ENCODE assay signal across 12 cellular contexts in the genomic region with DNA sequence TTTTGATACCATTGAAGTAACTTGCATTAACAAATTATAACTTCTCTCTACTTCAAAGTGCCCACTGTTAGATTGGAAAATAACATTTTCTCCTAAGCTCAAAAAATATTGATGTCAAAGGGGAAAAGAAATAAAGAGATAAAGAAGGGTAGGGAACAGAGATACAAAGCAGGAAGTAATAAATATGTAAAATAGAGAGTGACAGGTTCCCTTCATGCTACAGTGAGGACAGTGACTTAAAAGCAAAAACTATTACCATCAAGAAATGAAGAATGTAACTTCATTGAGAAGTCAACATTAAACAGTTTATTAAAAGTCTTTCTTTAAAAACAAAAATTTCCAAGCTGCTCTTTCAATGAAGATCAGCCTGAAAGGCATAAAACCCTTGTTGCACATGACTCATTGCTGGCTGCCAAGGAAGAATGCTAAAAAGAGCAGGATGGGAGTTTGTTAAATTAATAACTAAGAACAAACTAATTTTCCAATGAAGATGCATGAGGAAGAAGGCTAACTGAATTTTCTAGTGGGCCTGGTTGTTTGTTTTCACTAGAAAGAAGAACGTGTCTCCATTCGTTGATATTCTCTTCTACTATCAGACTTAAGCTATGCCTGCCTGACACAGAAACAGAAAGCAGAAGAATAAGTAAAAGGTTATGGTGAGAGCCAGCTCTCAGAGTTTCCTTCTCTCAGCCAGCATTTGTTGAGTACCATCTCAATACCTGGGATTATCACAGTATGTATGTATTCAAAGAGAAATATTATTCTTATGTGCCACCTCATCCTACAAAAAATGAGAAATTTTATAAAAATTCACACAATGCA.
DNase-seq lines count a peak whose midpoint lies in the region; ATAC-seq and TF ChIP-seq lines count a peak whose summit lies in the region.
"Had no signal": no experiment of that assay in that cellular context is flagged by ENCODE, and none has a peak within 500 bp of the region (broad histone marks: within the 10 kb centered on the region; RNA-seq: fewer than 3 reads in every experiment).

No MANE protein-coding gene starts in this region.

- DNase-seq in foreskin keratinocyte = no peak
- no peak for DNase-seq in NCI-H1105 (lab: John Stamatoyannopoulos, UW)
- DNase-seq in NCI-H187 (lab: John Stamatoyannopoulos, UW) = no peak
- DNase-seq in esophagus squamous epithelium (lab: John Stamatoyannopoulos, UW) = no peak
- DNase-seq: activated naive CD8-positive, alpha-beta T cell treated with anti-CD3 and anti-CD28 coated beads, Interleukin-2, amount 10 ng/mL, durations not matched to agents 7 days and 5 days; NCI-H774; WERI-Rb-1 had no signal

- H3K36me3 ChIP-seq in esophagus squamous epithelium = no peaks in the 10 kb centered on the region
- H3K36me3 ChIP-seq: WERI-Rb-1 had no signal

- no peak for TF ChIP-seq POLR2A in esophagus squamous epithelium (IDR thresholded peaks at IDR 0.05)

- no peak overlapping the region for H3K27ac ChIP-seq in foreskin keratinocyte
- no peak overlapping the region for H3K27ac ChIP-seq in esophagus squamous epithelium
- H3K27ac ChIP-seq: WERI-Rb-1 had no signal

- H3K4me3 ChIP-seq in esophagus squamous epithelium = no peak overlapping the region

- intact Hi-C loops in esophagus squamous epithelium (cut with DNase I) = no loop called here

- H3K4me1 ChIP-seq in foreskin keratinocyte (peaks cover 11% of the 10 kb centered on the region), esophagus squamous epithelium (no peaks in the 10 kb centered on the region)

- 47 to 57% methylated on average over 2 of the region's 2 CpGs for WGBS in esophagus squamous epithelium, 2 donors

- TF ChIP-seq CTCF in foreskin keratinocyte (conservative IDR thresholded peaks at IDR 0.05) (no peak), esophagus squamous epithelium (IDR thresholded peaks at IDR 0.05) (no peak)

- H3K27me3 ChIP-seq in foreskin keratinocyte (no peaks in the 10 kb centered on the region), esophagus squamous epithelium (no peaks in the 10 kb centered on the region)

- H3K9me3 ChIP-seq in esophagus squamous epithelium = no peaks in the 10 kb centered on the region

- ATAC-seq in GM18517 (IDR thresholded peaks at IDR 0.05; ENCODE audit: unreplicated experiment) (peak; percentile 84), GM21723 (IDR thresholded peaks at IDR 0.05; ENCODE audit: unreplicated experiment) (peak; percentile 83), HG03442 (IDR thresholded peaks at IDR 0.05; ENCODE audit: unreplicated experiment) (peak; percentile 73), foreskin keratinocyte (peak; percentile 53), GM21526 (IDR thresholded peaks at IDR 0.05; ENCODE audit: low FRiP score, unreplicated experiment) (no peak)
- ATAC-seq: natural killer cell treated with Interleukin-12 subunit alpha and Interleukin-12 subunit beta and Interleukin-15 and Interleukin-18, amount 100 ng/mL, for 72 hours had no signal
